ENCODE assay signal across 8 cellular contexts in genomic region chr7:129367700-129368388, GRCh38.
DNase-seq lines count a peak whose midpoint lies in the region; ATAC-seq and TF ChIP-seq lines count a peak whose summit lies in the region.

No MANE protein-coding gene starts in this region.

- no peak overlapping the region for H3K27ac ChIP-seq in neutrophil

- DNase-seq in DMS53 treated with DMSO at 0.1 percent for 48 hours (lab: John Stamatoyannopoulos, UW; ENCODE audit: unreplicated experiment) (peak; percentile 68), LHCN-M2 (ENCODE audit: low read depth) (peak; percentile 67), SIG-M5 treated with dmso at 0.1 percent for 504 hours (lab: John Stamatoyannopoulos, UW; ENCODE audit: unreplicated experiment) (peak; percentile 86), foreskin melanocyte (peak; percentile 39), stromal cell of bone marrow (ENCODE audit: low read depth) (peak; percentile 52)
- DNase-seq in activated gamma-delta T cell treated with anti-CD3 and anti-CD28 coated beads, Interleukin-2, amount 50 U/mL, for 16 hours (ENCODE audit: low read depth): peak; percentile 48

- no peaks in the 10 kb centered on the region for H3K36me3 ChIP-seq in neutrophil

- peak; percentile 62 for TF ChIP-seq CTCF in neutrophil (IDR thresholded peaks at IDR 0.05)

- no peaks in the 10 kb centered on the region for H3K27me3 ChIP-seq in neutrophil

- peak; percentile 70 for ATAC-seq in GM21723 (IDR thresholded peaks at IDR 0.05; ENCODE audit: unreplicated experiment)

- H3K4me3 ChIP-seq in neutrophil (ENCODE audit: low read depth in 1 of 2, low read length in 1 of 2): no peak overlapping the region

- H3K4me1 ChIP-seq in neutrophil (ENCODE audit: control insufficient read depth in 1 of 2, insufficient read depth in 1 of 2, low read depth in 1 of 2, low read length in 1 of 2): peaks cover 10 to 16% of the 10 kb centered on the region in 2 experiments

- H3K9me3 ChIP-seq in neutrophil: no peaks in the 10 kb centered on the region
